1 cellular context compared by ENCODE assay signal in the genomic region with DNA sequence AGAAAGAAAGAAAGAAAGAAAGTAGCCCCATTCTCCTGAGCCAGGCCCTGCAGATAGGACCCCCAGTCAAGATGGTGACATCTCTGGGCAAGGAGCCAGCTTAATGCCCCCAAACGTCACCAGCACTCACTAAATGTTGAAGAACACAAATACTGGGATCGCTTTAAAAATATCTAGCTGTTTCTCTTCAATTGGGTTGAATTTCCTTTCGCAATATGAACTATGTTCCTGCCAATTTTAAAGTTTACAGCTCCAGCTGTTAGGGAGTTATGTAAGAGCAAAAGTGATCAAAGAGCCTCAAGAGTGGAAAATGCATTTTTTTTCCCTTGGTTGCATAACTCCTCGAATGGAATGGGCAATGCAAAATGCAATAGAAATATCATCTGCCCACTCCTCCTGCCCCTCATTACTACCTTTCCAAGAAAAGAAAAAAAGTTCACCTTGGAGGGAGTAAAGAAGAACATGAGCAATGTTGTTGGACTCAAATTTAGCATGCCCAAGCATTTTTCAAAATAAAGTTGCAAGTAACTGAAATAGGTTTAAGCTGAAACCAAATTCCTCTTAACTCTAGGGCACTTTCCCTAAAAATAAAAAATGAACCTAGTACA.
A peak's percentile ranks its signal among the peaks of the same experiment; 100 is the strongest.
TF ChIP-seq lines count a peak whose summit lies in the region.

No MANE protein-coding gene starts in this region.

TF ChIP-seq in HepG2, 621 proteins besides CTCF, POLR2A, EP300 and RAD21 (continued from another document and continues in another):
- TF ChIP-seq, protein P1, sequence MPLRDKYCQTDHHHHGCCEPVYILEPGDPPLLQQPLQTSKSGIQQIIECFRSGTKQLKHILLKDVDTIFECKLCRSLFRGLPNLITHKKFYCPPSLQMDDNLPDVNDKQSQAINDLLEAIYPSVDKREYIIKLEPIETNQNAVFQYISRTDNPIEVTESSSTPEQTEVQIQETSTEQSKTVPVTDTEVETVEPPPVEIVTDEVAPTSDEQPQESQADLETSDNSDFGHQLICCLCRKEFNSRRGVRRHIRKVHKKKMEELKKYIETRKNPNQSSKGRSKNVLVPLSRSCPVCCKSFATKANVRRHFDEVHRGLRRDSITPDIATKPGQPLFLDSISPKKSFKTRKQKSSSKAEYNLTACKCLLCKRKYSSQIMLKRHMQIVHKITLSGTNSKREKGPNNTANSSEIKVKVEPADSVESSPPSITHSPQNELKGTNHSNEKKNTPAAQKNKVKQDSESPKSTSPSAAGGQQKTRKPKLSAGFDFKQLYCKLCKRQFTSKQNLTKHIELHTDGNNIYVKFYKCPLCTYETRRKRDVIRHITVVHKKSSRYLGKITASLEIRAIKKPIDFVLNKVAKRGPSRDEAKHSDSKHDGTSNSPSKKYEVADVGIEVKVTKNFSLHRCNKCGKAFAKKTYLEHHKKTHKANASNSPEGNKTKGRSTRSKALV (CRISPR knock-in tag; IDR thresholded peaks at IDR 0.05): 0 out of 2 replicates have a peak, but pooled peaks have one; percentile 42
- no peak for TF ChIP-seq ZNF343 (CRISPR knock-in tag; IDR thresholded peaks at IDR 0.05)
- no peak for TF ChIP-seq ZNF235 (CRISPR knock-in tag; IDR thresholded peaks at IDR 0.05; ENCODE audit: borderline replicate concordance)
- no peak for TF ChIP-seq ZNF121 (CRISPR knock-in tag; IDR thresholded peaks at IDR 0.05)
- TF ChIP-seq GTF3A (CRISPR knock-in tag; conservative IDR thresholded peaks at IDR 0.05): no peak
- TF ChIP-seq MEF2D (CRISPR knock-in tag; IDR thresholded peaks at IDR 0.05): peak; percentile 65
- peak; percentile 24 to 40; a peak in 2 of 4 replicates for TF ChIP-seq MAFK (conservative IDR thresholded peaks at IDR 0.05 in 1 of 2, IDR thresholded peaks at IDR 0.05 in 1 of 2; ENCODE audit: low read length in 2 of 2)
- no peak for TF ChIP-seq ZNF451 (CRISPR knock-in tag; IDR thresholded peaks at IDR 0.05)
- TF ChIP-seq, protein P2, sequence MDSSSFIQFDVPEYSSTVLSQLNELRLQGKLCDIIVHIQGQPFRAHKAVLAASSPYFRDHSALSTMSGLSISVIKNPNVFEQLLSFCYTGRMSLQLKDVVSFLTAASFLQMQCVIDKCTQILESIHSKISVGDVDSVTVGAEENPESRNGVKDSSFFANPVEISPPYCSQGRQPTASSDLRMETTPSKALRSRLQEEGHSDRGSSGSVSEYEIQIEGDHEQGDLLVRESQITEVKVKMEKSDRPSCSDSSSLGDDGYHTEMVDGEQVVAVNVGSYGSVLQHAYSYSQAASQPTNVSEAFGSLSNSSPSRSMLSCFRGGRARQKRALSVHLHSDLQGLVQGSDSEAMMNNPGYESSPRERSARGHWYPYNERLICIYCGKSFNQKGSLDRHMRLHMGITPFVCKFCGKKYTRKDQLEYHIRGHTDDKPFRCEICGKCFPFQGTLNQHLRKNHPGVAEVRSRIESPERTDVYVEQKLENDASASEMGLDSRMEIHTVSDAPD (CRISPR knock-in tag; IDR thresholded peaks at IDR 0.05): no peak
- no peak for TF ChIP-seq HMGXB4 (CRISPR knock-in tag; IDR thresholded peaks at IDR 0.05; ENCODE audit: borderline replicate concordance in 1 of 2, low read depth in 1 of 2)
- TF ChIP-seq FOXA1 (IDR thresholded peaks at IDR 0.05): no peak
- TF ChIP-seq FOXA1 (CRISPR knock-in tag; IDR thresholded peaks at IDR 0.05): no peak
- TF ChIP-seq CREM (IDR thresholded peaks at IDR 0.05): peak; percentile 24; the same call in 1 of the 2 replicates
- no peak for TF ChIP-seq CREM (CRISPR knock-in tag; IDR thresholded peaks at IDR 0.05)
- TF ChIP-seq ASH2L (IDR thresholded peaks at IDR 0.05; ENCODE audit: insufficient read length, low read depth, low read length): no peak
- TF ChIP-seq FOXA3 (CRISPR knock-in tag; IDR thresholded peaks at IDR 0.05): peak; percentile 62; the same call in 1 of the 2 replicates
- TF ChIP-seq KDM1A (CRISPR knock-in tag; IDR thresholded peaks at IDR 0.05): peak; percentile 62; the same call in 1 of the 2 replicates
- no peak for TF ChIP-seq REXO4 (CRISPR knock-in tag; IDR thresholded peaks at IDR 0.05; ENCODE audit: borderline replicate concordance)
- 0 out of 2 replicates have a peak, but pooled peaks have one; percentile 37 for TF ChIP-seq STAT6 (CRISPR knock-in tag; IDR thresholded peaks at IDR 0.05; ENCODE audit: borderline replicate concordance)
- TF ChIP-seq JDP2 (CRISPR knock-in tag; IDR thresholded peaks at IDR 0.05; ENCODE audit: borderline replicate concordance): no peak
- no peak for TF ChIP-seq SMYD3 (CRISPR knock-in tag; IDR thresholded peaks at IDR 0.05)
- peak; percentile 82; the same call in 1 of the 2 replicates for TF ChIP-seq HOXA5 (CRISPR knock-in tag; IDR thresholded peaks at IDR 0.05)
- TF ChIP-seq POGZ (CRISPR knock-in tag; IDR thresholded peaks at IDR 0.05): peak; percentile 74
- TF ChIP-seq TOE1 (CRISPR knock-in tag; IDR thresholded peaks at IDR 0.05): no peak
- TF ChIP-seq CHCHD3 (CRISPR knock-in tag; IDR thresholded peaks at IDR 0.05): no peak
- TF ChIP-seq ZSCAN20 (CRISPR knock-in tag; IDR thresholded peaks at IDR 0.05; ENCODE audit: borderline replicate concordance): no peak
- peak; percentile 61; the same call in 1 of the 2 replicates for TF ChIP-seq HMG20A (CRISPR knock-in tag; IDR thresholded peaks at IDR 0.05; ENCODE audit: borderline replicate concordance)
- TF ChIP-seq STAG1 (CRISPR knock-in tag; IDR thresholded peaks at IDR 0.05): peak; percentile 23; the same call in 1 of the 2 replicates
- TF ChIP-seq RCOR2 (CRISPR knock-in tag; IDR thresholded peaks at IDR 0.05): no peak
- TF ChIP-seq, protein P3, sequence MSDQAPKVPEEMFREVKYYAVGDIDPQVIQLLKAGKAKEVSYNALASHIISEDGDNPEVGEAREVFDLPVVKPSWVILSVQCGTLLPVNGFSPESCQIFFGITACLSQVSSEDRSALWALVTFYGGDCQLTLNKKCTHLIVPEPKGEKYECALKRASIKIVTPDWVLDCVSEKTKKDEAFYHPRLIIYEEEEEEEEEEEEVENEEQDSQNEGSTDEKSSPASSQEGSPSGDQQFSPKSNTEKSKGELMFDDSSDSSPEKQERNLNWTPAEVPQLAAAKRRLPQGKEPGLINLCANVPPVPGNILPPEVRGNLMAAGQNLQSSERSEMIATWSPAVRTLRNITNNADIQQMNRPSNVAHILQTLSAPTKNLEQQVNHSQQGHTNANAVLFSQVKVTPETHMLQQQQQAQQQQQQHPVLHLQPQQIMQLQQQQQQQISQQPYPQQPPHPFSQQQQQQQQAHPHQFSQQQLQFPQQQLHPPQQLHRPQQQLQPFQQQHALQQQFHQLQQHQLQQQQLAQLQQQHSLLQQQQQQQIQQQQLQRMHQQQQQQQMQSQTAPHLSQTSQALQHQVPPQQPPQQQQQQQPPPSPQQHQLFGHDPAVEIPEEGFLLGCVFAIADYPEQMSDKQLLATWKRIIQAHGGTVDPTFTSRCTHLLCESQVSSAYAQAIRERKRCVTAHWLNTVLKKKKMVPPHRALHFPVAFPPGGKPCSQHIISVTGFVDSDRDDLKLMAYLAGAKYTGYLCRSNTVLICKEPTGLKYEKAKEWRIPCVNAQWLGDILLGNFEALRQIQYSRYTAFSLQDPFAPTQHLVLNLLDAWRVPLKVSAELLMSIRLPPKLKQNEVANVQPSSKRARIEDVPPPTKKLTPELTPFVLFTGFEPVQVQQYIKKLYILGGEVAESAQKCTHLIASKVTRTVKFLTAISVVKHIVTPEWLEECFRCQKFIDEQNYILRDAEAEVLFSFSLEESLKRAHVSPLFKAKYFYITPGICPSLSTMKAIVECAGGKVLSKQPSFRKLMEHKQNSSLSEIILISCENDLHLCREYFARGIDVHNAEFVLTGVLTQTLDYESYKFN (CRISPR knock-in tag; conservative IDR thresholded peaks at IDR 0.05): peak; percentile 55
- TF ChIP-seq TERF1 (CRISPR knock-in tag; IDR thresholded peaks at IDR 0.05): no peak
- no peak for TF ChIP-seq MAFF (IDR thresholded peaks at IDR 0.05; ENCODE audit: low read depth, low read length)
- no peak for TF ChIP-seq ZNF766 (CRISPR knock-in tag; IDR thresholded peaks at IDR 0.05; ENCODE audit: borderline replicate concordance)
- no peak for TF ChIP-seq XRCC5 (optimal IDR thresholded peaks at IDR 0.05; ENCODE audit: low read length)
- no peak for TF ChIP-seq ZNF564 (CRISPR knock-in tag; IDR thresholded peaks at IDR 0.05)
- TF ChIP-seq, protein P4, sequence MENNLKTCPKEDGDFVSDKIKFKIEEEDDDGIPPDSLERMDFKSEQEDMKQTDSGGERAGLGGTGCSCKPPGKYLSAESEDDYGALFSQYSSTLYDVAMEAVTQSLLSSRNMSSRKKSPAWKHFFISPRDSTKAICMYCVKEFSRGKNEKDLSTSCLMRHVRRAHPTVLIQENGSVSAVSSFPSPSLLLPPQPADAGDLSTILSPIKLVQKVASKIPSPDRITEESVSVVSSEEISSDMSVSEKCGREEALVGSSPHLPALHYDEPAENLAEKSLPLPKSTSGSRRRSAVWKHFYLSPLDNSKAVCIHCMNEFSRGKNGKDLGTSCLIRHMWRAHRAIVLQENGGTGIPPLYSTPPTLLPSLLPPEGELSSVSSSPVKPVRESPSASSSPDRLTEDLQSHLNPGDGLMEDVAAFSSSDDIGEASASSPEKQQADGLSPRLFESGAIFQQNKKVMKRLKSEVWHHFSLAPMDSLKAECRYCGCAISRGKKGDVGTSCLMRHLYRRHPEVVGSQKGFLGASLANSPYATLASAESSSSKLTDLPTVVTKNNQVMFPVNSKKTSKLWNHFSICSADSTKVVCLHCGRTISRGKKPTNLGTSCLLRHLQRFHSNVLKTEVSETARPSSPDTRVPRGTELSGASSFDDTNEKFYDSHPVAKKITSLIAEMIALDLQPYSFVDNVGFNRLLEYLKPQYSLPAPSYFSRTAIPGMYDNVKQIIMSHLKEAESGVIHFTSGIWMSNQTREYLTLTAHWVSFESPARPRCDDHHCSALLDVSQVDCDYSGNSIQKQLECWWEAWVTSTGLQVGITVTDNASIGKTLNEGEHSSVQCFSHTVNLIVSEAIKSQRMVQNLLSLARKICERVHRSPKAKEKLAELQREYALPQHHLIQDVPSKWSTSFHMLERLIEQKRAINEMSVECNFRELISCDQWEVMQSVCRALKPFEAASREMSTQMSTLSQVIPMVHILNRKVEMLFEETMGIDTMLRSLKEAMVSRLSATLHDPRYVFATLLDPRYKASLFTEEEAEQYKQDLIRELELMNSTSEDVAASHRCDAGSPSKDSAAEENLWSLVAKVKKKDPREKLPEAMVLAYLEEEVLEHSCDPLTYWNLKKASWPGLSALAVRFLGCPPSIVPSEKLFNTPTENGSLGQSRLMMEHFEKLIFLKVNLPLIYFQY (CRISPR knock-in tag; IDR thresholded peaks at IDR 0.05; ENCODE audit: borderline replicate concordance): peak; percentile 27; the same call in 1 of the 2 replicates
- peak; percentile 59; the same call in 1 of the 2 replicates for TF ChIP-seq NCOR1 (IDR thresholded peaks at IDR 0.05; ENCODE audit: borderline replicate concordance, low read length)
- no peak for TF ChIP-seq GABPB1 (CRISPR knock-in tag; IDR thresholded peaks at IDR 0.05)
- TF ChIP-seq ZNF253 (CRISPR knock-in tag; IDR thresholded peaks at IDR 0.05; ENCODE audit: borderline replicate concordance): no peak
- peak; percentile 43; the same call in 1 of the 2 replicates for TF ChIP-seq TRIM24 (CRISPR knock-in tag; IDR thresholded peaks at IDR 0.05)
- TF ChIP-seq FUBP1 (CRISPR knock-in tag; IDR thresholded peaks at IDR 0.05; ENCODE audit: borderline replicate concordance): no peak
- no peak for TF ChIP-seq RFXANK (CRISPR knock-in tag; IDR thresholded peaks at IDR 0.05)
- no peak for TF ChIP-seq MEIS1 (CRISPR knock-in tag; IDR thresholded peaks at IDR 0.05; ENCODE audit: borderline replicate concordance)
- TF ChIP-seq IKZF1 (IDR thresholded peaks at IDR 0.05): no peak
